In the genomic region with DNA sequence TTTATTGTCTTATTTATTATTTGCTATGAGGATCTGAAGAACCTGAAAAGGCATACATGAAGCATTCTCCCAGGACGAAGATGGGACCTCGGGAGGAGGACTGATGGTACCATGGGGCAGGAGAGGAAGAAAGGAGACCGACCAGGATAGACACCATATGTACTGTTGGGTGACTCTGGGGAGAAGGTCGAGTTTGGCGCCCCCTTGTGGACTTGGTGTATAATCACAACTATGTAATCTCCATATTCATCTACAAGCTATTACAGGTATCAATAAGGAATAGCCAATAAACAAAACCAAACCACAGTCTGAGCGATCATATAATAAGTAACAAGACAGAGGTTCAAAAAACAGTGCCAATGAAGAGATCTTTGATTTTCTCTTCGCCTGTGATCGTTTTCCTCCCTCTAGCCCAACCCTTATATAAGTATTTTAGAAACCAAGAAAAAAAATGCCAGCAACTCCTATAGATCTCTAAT, we compare ENCODE assay signal across 8 cellular contexts.
DNase-seq lines count a peak whose midpoint lies in the region; ATAC-seq and TF ChIP-seq lines count a peak whose summit lies in the region.

No MANE protein-coding gene starts in this region.

- DNase-seq in HAP-1 (ENCODE audit: low spot score in 2 of 2) = peak; percentile 56 to 85
- DNase-seq in NCI-H1105 treated with DMSO at 0.1 percent for 48 hours (lab: John Stamatoyannopoulos, UW) = peak; percentile 60
- peak; percentile 47 to 66 (median 55) for DNase-seq in T-helper 1 cell
- no peak for DNase-seq in ascending aorta (ENCODE audit: low spot score in 2 of 2)
- peak in 31 of 51 donors; percentile 3 to 64 (median 24) for DNase-seq in hypothalamus (lab: John Stamatoyannopoulos, UW)
- peak; percentile 39 to 43 for DNase-seq in stimulated activated CD4-positive, alpha-beta T cell treated with anti-CD3 and anti-CD28 coated beads, Interleukin-15, amount 100 ng/mL, for 1 hour (ENCODE audit: low read depth in 1 of 2, low spot score in 1 of 2)

- H3K79me2 ChIP-seq in DOHH2 (ENCODE audit: control insufficient read depth, low read length) = no peaks in the 10 kb centered on the region

- H3K9me3 ChIP-seq in DOHH2 (ENCODE audit: control insufficient read depth, insufficient read depth, low read length) = no peaks in the 10 kb centered on the region
- no peaks in the 10 kb centered on the region for H3K9me3 ChIP-seq in HAP-1
- H3K9me3 ChIP-seq in ascending aorta = no peaks in the 10 kb centered on the region

- H3K27ac ChIP-seq in DOHH2 (ENCODE audit: low read depth, low read length) (no peak overlapping the region), ascending aorta (no peak overlapping the region)

- no peak overlapping the region for H3K4me2 ChIP-seq in DOHH2 (ENCODE audit: low read length)

- H3K36me3 ChIP-seq in DOHH2 (ENCODE audit: control insufficient read depth, low read length) (no peaks in the 10 kb centered on the region), HAP-1 (replicated peaks) (no peaks in the 10 kb centered on the region), ascending aorta (no peaks in the 10 kb centered on the region)

- intact Hi-C loops in ascending aorta (cut with DNase I) = loop anchor here (10.0 kb wide), 1 partner anchor 478 kb away; no protein-coding TSS in a partner anchor

- H3K9me2 ChIP-seq in DOHH2 (replicated peaks; ENCODE audit: control insufficient read depth, low read length) = no peaks in the 10 kb centered on the region

- H3K4me1 ChIP-seq in DOHH2 (ENCODE audit: control insufficient read depth, low read length) = no peaks in the 10 kb centered on the region
- peaks cover 5% of the 10 kb centered on the region; the same call in 1 of the 2 replicates for H3K4me1 ChIP-seq in HAP-1
- no peaks in the 10 kb centered on the region for H3K4me1 ChIP-seq in ascending aorta

- H4K20me1 ChIP-seq in DOHH2 (ENCODE audit: control insufficient read depth, insufficient read depth, low read depth, low read length) = no peaks in the 10 kb centered on the region

- no peak for ATAC-seq in GM18520 (IDR thresholded peaks at IDR 0.05; ENCODE audit: unreplicated experiment)

- TF ChIP-seq CTCF in DOHH2 (IDR thresholded peaks at IDR 0.05; ENCODE audit: low read depth, low read length, poor library complexity, severe bottlenecking) (peak; percentile 91), ascending aorta (IDR thresholded peaks at IDR 0.05) (peak; percentile 37 to 50 (median 37))

- no peak overlapping the region for H3K4me3 ChIP-seq in DOHH2 (ENCODE audit: low read length)
- no peak overlapping the region for H3K4me3 ChIP-seq in HAP-1
- H3K4me3 ChIP-seq in ascending aorta = no peak overlapping the region

- peaks cover 7% of the 10 kb centered on the region; the same call in 1 of the 2 replicates for H3K27me3 ChIP-seq in DOHH2 (ENCODE audit: control insufficient read depth, low read length)
- H3K27me3 ChIP-seq in HAP-1 (ENCODE audit: low read depth) = no peaks in the 10 kb centered on the region; the same call in none of the 2 replicates
- no peaks in the 10 kb centered on the region for H3K27me3 ChIP-seq in ascending aorta

- H3F3A ChIP-seq in DOHH2 (ENCODE audit: control insufficient read depth, insufficient read depth) = no peaks in the 10 kb centered on the region

- in situ Hi-C loops in HAP-1 (cut with MboI; ENCODE audit: low sequenced_read_pairs) = loop anchor here (25.0 kb wide), 1 partner anchor 1736 kb away; no protein-coding TSS in a partner anchor

Comparison
In these comparisons a context has a peak if more than half of its experiments do, and no peak if none do; other contexts are left out.
1. DNase-seq: peak in HAP-1 (2 of 2), NCI-H1105 treated with DMSO at 0.1 percent for 48 hours (single experiment), T-helper 1 cell (5 of 5), hypothalamus (31 of 51) and stimulated activated CD4-positive, alpha-beta T cell treated with anti-CD3 and anti-CD28 coated beads, Interleukin-15, amount 100 ng/mL, for 1 hour (2 of 2); none in ascending aorta (0 of 2).